ENCODE assay signal across 8 cellular contexts in genomic region chr2:26184086-26184485, GRCh38. TPM values are rescaled to one million over a fixed set of nuclear protein-coding genes. Genes with fewer than 3 reads are reported as not detected.
DNase-seq lines count a peak whose midpoint lies in the region; ATAC-seq and TF ChIP-seq lines count a peak whose summit lies in the region.

No MANE protein-coding gene starts in this region.

- no peak overlapping the region for H3K23ac ChIP-seq in mesenchymal stem cell (ENCODE audit: low read length in 2 of 2)

- H3K4me3 ChIP-seq in mammary epithelial cell (replicated peaks in 1 of 3; ENCODE audit: insufficient read depth in 1 of 3, low read depth in 2 of 3, low read length in 3 of 3) (no peak overlapping the region), mesenchymal stem cell (ENCODE audit: insufficient read depth in 1 of 2, low read depth in 1 of 2, low read length in 2 of 2) (peak overlapping the region in 1 of 2 experiments; percentile 82), thoracic aorta (peak overlapping the region; percentile 90)

- no peak overlapping the region for H2AFZ ChIP-seq in mammary epithelial cell (ENCODE audit: low read depth, low read length)
- peak overlapping the region; percentile 99 for H2AFZ ChIP-seq in mesenchymal stem cell (ENCODE audit: low read depth, low read length)

- no peaks in the 10 kb centered on the region for H3K36me3 Mint-ChIP-seq in activated T-cell treated with anti-CD3 and anti-CD28 coated beads, Interleukin-2, amount 50 U/mL, for 4 hours (ENCODE audit: insufficient read depth)

- no peak overlapping the region for H2BK12ac ChIP-seq in mesenchymal stem cell (ENCODE audit: low read length in 2 of 2)

- no peaks in the 10 kb centered on the region for H4K20me1 ChIP-seq in mammary epithelial cell (ENCODE audit: insufficient read depth, low read length)

- peaks cover 24% of the 10 kb centered on the region for H3K27me3 Mint-ChIP-seq in activated T-cell treated with anti-CD3 and anti-CD28 coated beads, Interleukin-2, amount 50 U/mL, for 4 hours (ENCODE audit: low read depth)

- H2BK15ac ChIP-seq in mesenchymal stem cell (ENCODE audit: low read depth, poor library complexity, severe bottlenecking) = no peak overlapping the region

- H3K36me3 ChIP-seq in mammary epithelial cell (ENCODE audit: insufficient read depth, low read length) (no peaks in the 10 kb centered on the region), mesenchymal stem cell (ENCODE audit: control insufficient read depth in 1 of 2, insufficient read depth in 2 of 2, low read depth in 1 of 2, low read length in 2 of 2) (peaks cover 4 to 13% of the 10 kb centered on the region in 2 experiments), thoracic aorta (no peaks in the 10 kb centered on the region)

- H3K4ac ChIP-seq in mesenchymal stem cell (ENCODE audit: low read depth in 1 of 2, low read length in 2 of 2) = peak overlapping the region in 1 of 2 experiments; percentile 82

- dilution Hi-C loops in mammary epithelial cell (cut with HindIII; ENCODE audit: low sequenced_read_pairs) = no loop called here

- no peak for ATAC-seq in activated T-cell treated with anti-CD3 and anti-CD28 coated beads, Interleukin-2, amount 50 U/mL, for 4 hours
- ATAC-seq in thoracic aorta (ENCODE audit: insufficient number of reproducible peaks, low FRiP score, low read depth) (no peak), HG03097 (IDR thresholded peaks at IDR 0.05; ENCODE audit: low FRiP score, unreplicated experiment) (no peak)

- H3K79me2 ChIP-seq in mammary epithelial cell (ENCODE audit: insufficient read depth, low read length) = no peaks in the 10 kb centered on the region

- peak overlapping the region; percentile 67 for H2BK120ac ChIP-seq in mesenchymal stem cell (ENCODE audit: low read depth, low read length)

- peak overlapping the region; percentile 74 for H4K91ac ChIP-seq in mesenchymal stem cell (ENCODE audit: low read length)

- no peak overlapping the region for H3K27ac ChIP-seq in mammary epithelial cell (ENCODE audit: insufficient read depth, low read depth, low read length)
- no peak overlapping the region for H3K27ac ChIP-seq in mesenchymal stem cell (ENCODE audit: low read length, poor library complexity, severe bottlenecking)
- H3K27ac ChIP-seq in thoracic aorta = no peak overlapping the region

- H3K4me1 ChIP-seq in mammary epithelial cell (ENCODE audit: insufficient read depth, low read length) = peaks cover 9% of the 10 kb centered on the region
- peaks cover 16% of the 10 kb centered on the region for H3K4me1 ChIP-seq in mesenchymal stem cell (ENCODE audit: control insufficient read depth, insufficient read depth, low read depth, low read length)
- H3K4me1 ChIP-seq in thoracic aorta (ENCODE audit: control insufficient read depth in 1 of 2, low read depth in 2 of 2) = peaks cover 0 to 13% of the 10 kb centered on the region in 2 donors

- BruUV-seq in mammary epithelial cell (replicated peaks; lab: Mats Ljungman, UMichigan) = no TSS peak

- CTCF ChIA-PET in mammary epithelial cell (lab: Charles Lee; ENCODE audit: low non-redundant PET) = no interaction called here

- peak overlapping the region; percentile 67 for H3K4me3 Mint-ChIP-seq in activated T-cell treated with anti-CD3 and anti-CD28 coated beads, Interleukin-2, amount 50 U/mL, for 4 hours

- H2AK5ac ChIP-seq in mesenchymal stem cell (ENCODE audit: low read length, severe bottlenecking) = no peak overlapping the region

- H3K4me2 ChIP-seq in mammary epithelial cell (ENCODE audit: insufficient read depth, low read depth, low read length) = peak overlapping the region; percentile 71
- no peak overlapping the region for H3K4me2 ChIP-seq in mesenchymal stem cell (ENCODE audit: low read length, poor library complexity, severe bottlenecking)

- H3K14ac ChIP-seq in mesenchymal stem cell (ENCODE audit: low read length in 2 of 2) = peak overlapping the region in 1 of 2 experiments; percentile 98

- peak overlapping the region; percentile 99 for H4K8ac ChIP-seq in mesenchymal stem cell (ENCODE audit: low read length)

- intact Hi-C loops in mammary epithelial cell (cut with micrococcal nuclease) = no loop called here

- H3K4me1 Mint-ChIP-seq in activated T-cell treated with anti-CD3 and anti-CD28 coated beads, Interleukin-2, amount 50 U/mL, for 4 hours (ENCODE audit: low read depth) = peaks cover 25% of the 10 kb centered on the region

- H3K9me3 ChIP-seq in mammary epithelial cell (replicated peaks; ENCODE audit: insufficient read depth, low read length) (no peaks in the 10 kb centered on the region), mesenchymal stem cell (ENCODE audit: control insufficient read depth, low read length) (no peaks in the 10 kb centered on the region), thoracic aorta (no peaks in the 10 kb centered on the region)

- DNase-seq in activated T-cell treated with anti-CD3 and anti-CD28 coated beads, Interleukin-2, amount 50 U/mL, for 4 hours = no peak
- no peak for DNase-seq in activated T-cell treated with anti-CD3 and anti-CD28 coated beads, Interleukin-2, amount 50 U/mL, for 48 hours
- DNase-seq in mammary epithelial cell = no peak
- DNase-seq in mesenchymal stem cell = no peak
- DNase-seq in thoracic aorta (ENCODE audit: low spot score) = no peak
- no peak for DNase-seq in AG08396 (ENCODE audit: low spot score)
- no peak for DNase-seq in RKO (ENCODE audit: low spot score)

- TF ChIP-seq CTCF in mammary epithelial cell (conservative IDR thresholded peaks at IDR 0.05 in 1 of 2, IDR thresholded peaks at IDR 0.05 in 1 of 2; ENCODE audit: extremely low read depth in 1 of 2, insufficient read depth in 1 of 2, low read depth in 1 of 2, low read length in 2 of 2) (no peak), thoracic aorta (IDR thresholded peaks at IDR 0.05) (no peak)

- 93% methylated on average over 13 of the region's 35 CpGs for WGBS in mammary epithelial cell (ENCODE audit: low coverage, missing lambda C conversion rate)
- 65% methylated on average over 34 of the region's 35 CpGs for WGBS in mesenchymal stem cell

- peak overlapping the region; percentile 91 to 99 for H3K18ac ChIP-seq in mesenchymal stem cell (ENCODE audit: low read depth in 1 of 2, low read length in 2 of 2)

- in situ Hi-C loops in mammary epithelial cell (cut with MboI; ENCODE audit: low sequenced_read_pairs in 2 of 2) = no loop called here

- H3K27me3 ChIP-seq in mammary epithelial cell (ENCODE audit: insufficient read depth, low read length) (no peaks in the 10 kb centered on the region), mesenchymal stem cell (ENCODE audit: control insufficient read depth in 1 of 2, insufficient read depth in 1 of 2, low read length in 2 of 2) (peaks cover 10 to 28% of the 10 kb centered on the region in 2 experiments), thoracic aorta (replicated peaks; ENCODE audit: insufficient read depth) (no peaks in the 10 kb centered on the region)

- no peak overlapping the region for H2BK5ac ChIP-seq in mesenchymal stem cell (ENCODE audit: low read depth, low read length, poor library complexity, severe bottlenecking)

- no peaks in the 10 kb centered on the region for H3K9me3 Mint-ChIP-seq in activated T-cell treated with anti-CD3 and anti-CD28 coated beads, Interleukin-2, amount 50 U/mL, for 4 hours

- no peaks in the 10 kb centered on the region for H3K79me1 ChIP-seq in mesenchymal stem cell (replicated peaks; ENCODE audit: low read length, poor library complexity, severe bottlenecking)

- no peak overlapping the region for H3K9ac ChIP-seq in mammary epithelial cell (ENCODE audit: insufficient read depth, low read length)
- peak overlapping the region; percentile 76 for H3K9ac ChIP-seq in mesenchymal stem cell (ENCODE audit: low read length)

RNA-seq across cellular contexts. Expression of gene GAREM2, which starts 11.2 kb away (rescaled TPM):
- total RNA-seq in activated T-cell treated with anti-CD3 and anti-CD28 coated beads, Interleukin-2, amount 50 U/mL, for 4 hours = 1 to 10 TPM; 2.4 to 4.1 (median 3.2) TPM
- total RNA-seq in mammary epithelial cell = under 1 TPM; 0.16 to 0.67 TPM
- 0.19 TPM for polyA plus RNA-seq in mammary epithelial cell
- 0.41 TPM for polyA minus RNA-seq in mammary epithelial cell
- polyA plus RNA-seq in mesenchymal stem cell (2013, experiment 1 of 2) = 6.6 TPM
- 9.1 TPM for polyA plus RNA-seq in mesenchymal stem cell (2013, experiment 2 of 2)
- 1 to 10 TPM; 2.3 to 5.6 TPM for total RNA-seq in thoracic aorta
